16 cellular contexts compared by ENCODE assay signal in genomic region chrX:2705461-2705860, GRCh38. TPM values are rescaled to one million over a fixed set of nuclear protein-coding genes. Genes with fewer than 3 reads are reported as not detected.
DNase-seq lines count a peak whose midpoint lies in the region; ATAC-seq, FAIRE-seq and TF ChIP-seq lines count a peak whose summit lies in the region.
"Had no signal": no experiment of that assay in that cellular context is flagged by ENCODE, and none has a peak within 500 bp of the region (broad histone marks: within the 10 kb centered on the region; RNA-seq: fewer than 3 reads in every experiment).

No MANE protein-coding gene starts in this region.

- H3K4me1 ChIP-seq in right lobe of liver (peaks cover 0 to 28% (median 1%) of the 10 kb centered on the region in 4 donors), PC-9 (replicated peaks; ENCODE audit: insufficient read depth) (peaks cover 46% of the 10 kb centered on the region)

- H3K9me3 ChIP-seq in right lobe of liver (no peaks in the 10 kb centered on the region), PC-9 (ENCODE audit: insufficient read depth, low read depth) (no peaks in the 10 kb centered on the region)
- H3K9me3 ChIP-seq: ovary had no signal

- CTCF ChIA-PET in activated naive CD4-positive, alpha-beta T cell treated with anti-CD3 and anti-CD28 coated beads for 36 hours (lab: Charles Lee) = no interaction called here
- CTCF ChIA-PET in PC-9 (lab: Charles Lee) = no interaction called here

- POLR2A ChIA-PET in PC-9 (lab: Charles Lee; ENCODE audit: unreplicated experiment) = no interaction called here

- FAIRE-seq in GM12892 (lab: Jason Lieb, UNC) = no peak
- FAIRE-seq: GM12891 had no signal

- H3K4me3 ChIP-seq in right lobe of liver (no peak overlapping the region), PC-9 (no peak overlapping the region)
- H3K4me3 ChIP-seq: ovary had no signal

- TF ChIP-seq CTCF in VCaP (conservative IDR thresholded peaks at IDR 0.05) = no peak
- no peak for TF ChIP-seq CTCF in right lobe of liver (IDR thresholded peaks at IDR 0.05)
- TF ChIP-seq CTCF in PC-9 (conservative IDR thresholded peaks at IDR 0.05) = no peak

- H3K9me3 Mint-ChIP-seq in activated naive CD4-positive, alpha-beta T cell treated with anti-CD3 and anti-CD28 coated beads for 36 hours = no peaks in the 10 kb centered on the region
- peaks cover 5% of the 10 kb centered on the region for H3K9me3 Mint-ChIP-seq in stimulated activated effector memory CD8-positive, alpha-beta T cell treated with anti-CD3 and anti-CD28 coated beads, Interleukin-12 subunit alpha, Interleukin-12 subunit beta, amount 100 ng/mL, for 72 hours

- no TSS peak for BruUV-seq in PC-9 (replicated peaks; lab: Mats Ljungman, UMichigan)

- no peak overlapping the region for H3K4me2 ChIP-seq in PC-9

- no peak overlapping the region for H2AFZ ChIP-seq in PC-9

- TF ChIP-seq POLR2A in right lobe of liver (IDR thresholded peaks at IDR 0.05) (no peak), GM12892 (IDR thresholded peaks at IDR 0.05; ENCODE audit: low read depth, low read length) (no peak)

- peak overlapping the region; percentile 69 for H3K4me3 Mint-ChIP-seq in activated naive CD4-positive, alpha-beta T cell treated with anti-CD3 and anti-CD28 coated beads for 36 hours
- peak overlapping the region; percentile 65 for H3K4me3 Mint-ChIP-seq in stimulated activated effector memory CD8-positive, alpha-beta T cell treated with anti-CD3 and anti-CD28 coated beads, Interleukin-12 subunit alpha, Interleukin-12 subunit beta, amount 100 ng/mL, for 72 hours

- H3K27ac ChIP-seq in VCaP (peak overlapping the region; percentile 60), right lobe of liver (peak overlapping the region in 2 of 3 donors; percentile 15 to 59), PC-9 (no peak overlapping the region)
- H3K27ac ChIP-seq: ovary had no signal

- peaks cover 37% of the 10 kb centered on the region for H3K36me3 Mint-ChIP-seq in activated naive CD4-positive, alpha-beta T cell treated with anti-CD3 and anti-CD28 coated beads for 36 hours (ENCODE audit: low read depth)
- peaks cover 92% of the 10 kb centered on the region for H3K36me3 Mint-ChIP-seq in stimulated activated effector memory CD8-positive, alpha-beta T cell treated with anti-CD3 and anti-CD28 coated beads, Interleukin-12 subunit alpha, Interleukin-12 subunit beta, amount 100 ng/mL, for 72 hours

- H3K9me2 ChIP-seq in PC-9 (ENCODE audit: insufficient read depth) = no peaks in the 10 kb centered on the region

- no peaks in the 10 kb centered on the region for H4K20me1 ChIP-seq in PC-9 (ENCODE audit: insufficient read depth)

- DNase-seq in activated naive CD4-positive, alpha-beta T cell treated with anti-CD3 and anti-CD28 coated beads for 36 hours = no peak
- no peak for DNase-seq in activated naive CD4-positive, alpha-beta T cell treated with Interleukin-2 at 50 U/mL for 16 hours
- DNase-seq in right lobe of liver (no peak), PC-9 (no peak), GM12892 (ENCODE audit: insufficient read length) (no peak), NCI-H82 treated with DMSO at 0.1 percent for 48 hours (lab: John Stamatoyannopoulos, UW; ENCODE audit: unreplicated experiment) (no peak)
- no peak for DNase-seq in stimulated activated effector memory CD8-positive, alpha-beta T cell treated with anti-CD3 and anti-CD28 coated beads, Interleukin-12 subunit alpha, Interleukin-12 subunit beta, amount 100 ng/mL, for 72 hours (ENCODE audit: low spot score in 2 of 2)
- DNase-seq: anterior cingulate cortex; effector memory CD4-positive, alpha-beta T cell; glutamatergic neuron; left colon; stimulated activated CD8-positive, alpha-beta memory T cell treated with anti-CD3 and anti-CD28 coated beads, Interleukin-4, amount 100 ng/mL, for 48 hours had no signal

- H3K27ac Mint-ChIP-seq in activated naive CD4-positive, alpha-beta T cell treated with anti-CD3 and anti-CD28 coated beads for 36 hours = peak overlapping the region; percentile 90
- peak overlapping the region; percentile 91 for H3K27ac Mint-ChIP-seq in stimulated activated effector memory CD8-positive, alpha-beta T cell treated with anti-CD3 and anti-CD28 coated beads, Interleukin-12 subunit alpha, Interleukin-12 subunit beta, amount 100 ng/mL, for 72 hours

- peaks cover 78% of the 10 kb centered on the region for H3K79me2 ChIP-seq in PC-9 (ENCODE audit: low read depth)

- 62% methylated on average over 9 of the region's 9 CpGs for WGBS in right lobe of liver (ENCODE audit: insufficient coverage, low coverage, low lambda C conversion rate, missing lambda C conversion rate)

- H3K4me1 Mint-ChIP-seq in activated naive CD4-positive, alpha-beta T cell treated with anti-CD3 and anti-CD28 coated beads for 36 hours (ENCODE audit: low read depth) = peaks cover 96% of the 10 kb centered on the region
- H3K4me1 Mint-ChIP-seq in stimulated activated effector memory CD8-positive, alpha-beta T cell treated with anti-CD3 and anti-CD28 coated beads, Interleukin-12 subunit alpha, Interleukin-12 subunit beta, amount 100 ng/mL, for 72 hours = peaks cover 89% of the 10 kb centered on the region

- intact Hi-C loops in activated naive CD4-positive, alpha-beta T cell treated with anti-CD3 and anti-CD28 coated beads for 36 hours (cut with micrococcal nuclease) = no loop called here
- intact Hi-C loops in right lobe of liver (cut with DNase I) (no loop called here), PC-9 (cut with micrococcal nuclease; ENCODE audit: unreplicated experiment) (no loop called here)

- no peak for ATAC-seq in right lobe of liver
- no peak for ATAC-seq in stimulated activated effector memory CD8-positive, alpha-beta T cell treated with anti-CD3 and anti-CD28 coated beads, Interleukin-12 subunit alpha, Interleukin-12 subunit beta, amount 100 ng/mL, for 72 hours
- ATAC-seq: left colon had no signal

- H3K36me3 ChIP-seq in right lobe of liver (no peaks in the 10 kb centered on the region), PC-9 (ENCODE audit: low read depth) (peaks cover 3% of the 10 kb centered on the region; the same call in 1 of the 2 replicates)
- H3K36me3 ChIP-seq: ovary had no signal

- no peaks in the 10 kb centered on the region for H3K27me3 Mint-ChIP-seq in activated naive CD4-positive, alpha-beta T cell treated with anti-CD3 and anti-CD28 coated beads for 36 hours (ENCODE audit: low read depth)

- peaks cover 39% of the 10 kb centered on the region for H3F3A ChIP-seq in PC-9 (ENCODE audit: insufficient read depth, low read depth)

- H3K27me3 ChIP-seq in right lobe of liver (no peaks in the 10 kb centered on the region), PC-9 (ENCODE audit: insufficient read depth, low read depth) (no peaks in the 10 kb centered on the region)
- H3K27me3 ChIP-seq: ovary had no signal

RNA-seq across cellular contexts. Expression of gene CD99, which starts 14.4 kb away (rescaled TPM):
- total RNA-seq in activated naive CD4-positive, alpha-beta T cell treated with anti-CD3 and anti-CD28 coated beads for 36 hours = 100 to 1,000 TPM; 205 to 215 TPM
- 100 to 1,000 TPM in 5 of 6 experiments, 10 to 100 TPM in 1; 88.5 to 139 (median 119) TPM for total RNA-seq in right lobe of liver
- total RNA-seq in PC-9 (2021) = 159 and 203 TPM in 2 replicates
- 113 TPM for polyA plus RNA-seq in GM12892 (2012; ENCODE audit: missing spikeins)

RNA-seq across cellular contexts. Expression of gene XG, which starts 46.4 kb away (rescaled TPM):
- total RNA-seq in activated naive CD4-positive, alpha-beta T cell treated with anti-CD3 and anti-CD28 coated beads for 36 hours = not detected
- total RNA-seq in right lobe of liver = under 1 TPM in 1 of 6 experiments, not detected in 5; 0.31 TPM
- total RNA-seq in PC-9 (2021) = not detected in 2 replicates
- not detected for polyA plus RNA-seq in GM12892 (2012; ENCODE audit: missing spikeins)
- total RNA-seq: Daoy had no signal
